ENCODE assay signal across 8 cellular contexts in genomic region chr11:66510990-66511339, GRCh38. TPM values are rescaled to one million over a fixed set of nuclear protein-coding genes. Genes with fewer than 3 reads are reported as not detected.
DNase-seq lines count a peak whose midpoint lies in the region; ATAC-seq, FAIRE-seq and TF ChIP-seq lines count a peak whose summit lies in the region.

No MANE protein-coding gene starts in this region.

- no peaks in the 10 kb centered on the region for H4K20me1 ChIP-seq in DOHH2 (ENCODE audit: control insufficient read depth, insufficient read depth, low read depth, low read length)

- peaks cover 8% of the 10 kb centered on the region for H3K79me2 ChIP-seq in DOHH2 (ENCODE audit: control insufficient read depth, low read length)

- no peaks in the 10 kb centered on the region for H3K27me3 ChIP-seq in DOHH2 (ENCODE audit: control insufficient read depth, low read length)
- H3K27me3 ChIP-seq in RWPE2 (ENCODE audit: insufficient read depth, poor library complexity, severe bottlenecking) = no peaks in the 10 kb centered on the region
- H3K27me3 ChIP-seq in prostate gland (replicated peaks; ENCODE audit: insufficient read depth) = no peaks in the 10 kb centered on the region

- no peak for DNase-seq in RWPE2 (ENCODE audit: low spot score)
- DNase-seq in fibroblast of pulmonary artery (ENCODE audit: low read depth) = no peak
- no peak for DNase-seq in prostate gland (ENCODE audit: low spot score)
- DNase-seq in D721Med (ENCODE audit: insufficient read length, low spot score) = no peak
- DNase-seq in GM20000 (ENCODE audit: low spot score) = no peak
- DNase-seq in NCI-H1436 (lab: John Stamatoyannopoulos, UW) = no peak

- peaks cover 10% of the 10 kb centered on the region for H3K4me1 ChIP-seq in DOHH2 (ENCODE audit: control insufficient read depth, low read length)
- no peaks in the 10 kb centered on the region for H3K4me1 ChIP-seq in RWPE2 (ENCODE audit: insufficient read depth, poor library complexity, severe bottlenecking)
- H3K4me1 ChIP-seq in prostate gland (replicated peaks) = peaks cover 3% of the 10 kb centered on the region

- TF ChIP-seq CTCF in DOHH2 (IDR thresholded peaks at IDR 0.05; ENCODE audit: low read depth, low read length, poor library complexity, severe bottlenecking) = no peak
- no peak for TF ChIP-seq CTCF in RWPE2 (IDR thresholded peaks at IDR 0.05; ENCODE audit: poor library complexity, severe bottlenecking)
- no peak for TF ChIP-seq CTCF in fibroblast of pulmonary artery (IDR thresholded peaks at IDR 0.05; ENCODE audit: low read length, missing control alignments)
- TF ChIP-seq CTCF in prostate gland (IDR thresholded peaks at IDR 0.05) = no peak
- no peak for TF ChIP-seq CTCF in D721Med (IDR thresholded peaks at IDR 0.05; ENCODE audit: insufficient read depth, missing control alignments)
- no peak for TF ChIP-seq CTCF in GM20000 (IDR thresholded peaks at IDR 0.05; ENCODE audit: extremely low read depth, missing control alignments)

- peak overlapping the region; percentile 82 for H3K4me2 ChIP-seq in DOHH2 (ENCODE audit: low read length)

- no peak; the same call in 2 of the 3 replicates for ATAC-seq in RWPE2 (ENCODE audit: low read depth)
- ATAC-seq in HG03196 (IDR thresholded peaks at IDR 0.05; ENCODE audit: unreplicated experiment) = no peak

- H3K36me3 ChIP-seq in DOHH2 (ENCODE audit: control insufficient read depth, low read length) = peaks cover 4% of the 10 kb centered on the region; the same call in 1 of the 2 replicates
- H3K36me3 ChIP-seq in RWPE2 (ENCODE audit: low read depth) = peaks cover 10% of the 10 kb centered on the region
- peaks cover 0 to 3% of the 10 kb centered on the region in 2 donors for H3K36me3 ChIP-seq in prostate gland

- intact Hi-C loops in prostate gland (cut with DNase I) = no loop called here

- H3K4me3 ChIP-seq in DOHH2 (ENCODE audit: low read length) (peak overlapping the region; percentile 85), RWPE2 (ENCODE audit: severe bottlenecking) (peak overlapping the region; percentile 77), fibroblast of pulmonary artery (replicated peaks; ENCODE audit: low read depth, low read length) (peak overlapping the region; percentile 98), prostate gland (peak overlapping the region; percentile 47 to 56)

- no peak for FAIRE-seq in D721Med (lab: Jason Lieb, UNC)

- TF ChIP-seq POLR2A in prostate gland (IDR thresholded peaks at IDR 0.05) = no peak

- H3K9me3 ChIP-seq in DOHH2 (ENCODE audit: control insufficient read depth, insufficient read depth, low read length) (no peaks in the 10 kb centered on the region), RWPE2 (ENCODE audit: severe bottlenecking) (no peaks in the 10 kb centered on the region), prostate gland (no peaks in the 10 kb centered on the region)

- no peaks in the 10 kb centered on the region for H3K9me2 ChIP-seq in DOHH2 (replicated peaks; ENCODE audit: control insufficient read depth, low read length)

- 4% methylated on average over 5 of the region's 5 CpGs for WGBS in prostate gland

- H3K27ac ChIP-seq in DOHH2 (ENCODE audit: low read depth, low read length) (no peak overlapping the region), RWPE2 (ENCODE audit: poor library complexity, severe bottlenecking) (no peak overlapping the region), prostate gland (peak overlapping the region in 1 of 2 donors; percentile 73)

- no peaks in the 10 kb centered on the region for H3F3A ChIP-seq in DOHH2 (ENCODE audit: control insufficient read depth, insufficient read depth)

RNA-seq across cellular contexts. Expression of gene BBS1, which starts 0.5 kb away (rescaled TPM):
- 100 to 1,000 TPM; 106 to 148 TPM for total RNA-seq in prostate gland

RNA-seq across cellular contexts. Expression of gene DPP3, which starts 30.7 kb away (rescaled TPM):
- total RNA-seq in prostate gland = 10 to 100 TPM; 37.0 to 53.6 TPM

RNA-seq across cellular contexts. Expression of gene ZDHHC24, which starts 34.9 kb away (rescaled TPM):
- 10 to 100 TPM; 24.9 to 37.8 TPM for total RNA-seq in prostate gland

RNA-seq across cellular contexts. Expression of gene ACTN3, which starts 35.7 kb away (rescaled TPM):
- not detected for total RNA-seq in prostate gland

RNA-seq across cellular contexts. Expression of gene PELI3, which starts 44.3 kb away (rescaled TPM):
- 10 to 100 TPM; 23.9 to 27.0 TPM for total RNA-seq in prostate gland
